ENCODE assay signal across 8 cellular contexts in genomic region chr1:175154595-175155472, GRCh38. TPM values are rescaled to one million over a fixed set of nuclear protein-coding genes. Genes with fewer than 3 reads are reported as not detected.
DNase-seq lines count a peak whose midpoint lies in the region; TF ChIP-seq lines count a peak whose summit lies in the region.

No MANE protein-coding gene starts in this region.

- H3K9ac ChIP-seq in KMS-11: no peak overlapping the region

- no peaks in the 10 kb centered on the region for H4K20me1 ChIP-seq in KMS-11 (ENCODE audit: insufficient read depth)

- H3K36me3 Mint-ChIP-seq in progenitor cell of endocrine pancreas (ENCODE audit: insufficient read depth): no peaks in the 10 kb centered on the region

- TF ChIP-seq POLR2A in vagina (IDR thresholded peaks at IDR 0.05): no peak

- H3K9me3 Mint-ChIP-seq in progenitor cell of endocrine pancreas (ENCODE audit: low read depth): no peaks in the 10 kb centered on the region

- H3K27me3 ChIP-seq in KMS-11 (ENCODE audit: insufficient read depth, low read depth) (no peaks in the 10 kb centered on the region), vagina (no peaks in the 10 kb centered on the region)

- no peak overlapping the region for H3K4me3 ChIP-seq in KMS-11 (IDR thresholded peaks at IDR 0.05; ENCODE audit: insufficient read depth, low read depth, low read length)
- no peak overlapping the region for H3K4me3 ChIP-seq in vagina

- no peaks in the 10 kb centered on the region for H3K79me2 ChIP-seq in KMS-11 (ENCODE audit: insufficient read depth, low read depth)

- H3K4me2 ChIP-seq in KMS-11: peak overlapping the region; percentile 38

- H3K4me1 Mint-ChIP-seq in progenitor cell of endocrine pancreas (ENCODE audit: low read depth): peaks cover 2% of the 10 kb centered on the region

- DNase-seq in NCI-H510A treated with DMSO at 0.1 percent for 48 hours (lab: John Stamatoyannopoulos, UW): peak; percentile 82
- no peak for DNase-seq in NCI-H510A (lab: John Stamatoyannopoulos, UW)
- DNase-seq in SHP77 treated with DMSO at 0.1 percent for 48 hours (lab: John Stamatoyannopoulos, UW): peak; percentile 30
- peak; percentile 62 for DNase-seq in activated effector memory CD4-positive, alpha-beta T cell treated with Interleukin-2 at 50 U/mL for 16 hours
- DNase-seq in glomerular visceral epithelial cell (ENCODE audit: extremely low spot score): peak; percentile 35
- DNase-seq in progenitor cell of endocrine pancreas (ENCODE audit: low spot score, unreplicated experiment): peak; percentile 34
- DNase-seq in vagina (ENCODE audit: extremely low spot score in 2 of 2): no peak

- H3K4me3 Mint-ChIP-seq in progenitor cell of endocrine pancreas (ENCODE audit: low read depth): no peak overlapping the region

- TF ChIP-seq CTCF in KMS-11 (conservative IDR thresholded peaks at IDR 0.05; ENCODE audit: low read depth, low read length) (peak; percentile 99), progenitor cell of endocrine pancreas (IDR thresholded peaks at IDR 0.05; ENCODE audit: unreplicated experiment) (peak; percentile 87), vagina (IDR thresholded peaks at IDR 0.05) (peak; percentile 87 to 97 (median 96))

- H3K27ac Mint-ChIP-seq in progenitor cell of endocrine pancreas: no peak overlapping the region

- peaks cover 28% of the 10 kb centered on the region for H3K4me1 ChIP-seq in KMS-11 (ENCODE audit: low read depth, poor library complexity, severe bottlenecking)
- H3K4me1 ChIP-seq in vagina: no peaks in the 10 kb centered on the region

- H3K36me3 ChIP-seq in KMS-11 (ENCODE audit: insufficient read depth): no peaks in the 10 kb centered on the region
- H3K36me3 ChIP-seq in vagina: peaks cover 0 to 1% of the 10 kb centered on the region in 2 donors

- H2AFZ ChIP-seq in KMS-11 (ENCODE audit: low read depth): peak overlapping the region; percentile 20; the same call in 1 of the 2 replicates

- H3K27ac ChIP-seq in KMS-11 (no peak overlapping the region; the same call in 1 of the 2 replicates), vagina (no peak overlapping the region)

- intact Hi-C loops in vagina (cut with DNase I): loop anchor here (10.0 kb wide), 2 partner anchors 70 to 1690 kb away; no protein-coding TSS in a partner anchor

- no peaks in the 10 kb centered on the region for H3K9me3 ChIP-seq in vagina

- peaks cover 69% of the 10 kb centered on the region for H3K27me3 Mint-ChIP-seq in progenitor cell of endocrine pancreas

RNA-seq across cellular contexts. Expression of gene KIAA0040, which starts 37.7 kb away (rescaled TPM):
- total RNA-seq in progenitor cell of endocrine pancreas (2.4 and 2.8 TPM in 2 replicates), vagina (38.5 TPM)

Comparison
In these comparisons a context has a peak if more than half of its experiments do, and no peak if none do; other contexts are left out.
1. DNase-seq: peak in NCI-H510A treated with DMSO at 0.1 percent for 48 hours (single experiment), SHP77 treated with DMSO at 0.1 percent for 48 hours (single experiment), activated effector memory CD4-positive, alpha-beta T cell treated with Interleukin-2 at 50 U/mL for 16 hours (single experiment), glomerular visceral epithelial cell (single experiment) and progenitor cell of endocrine pancreas (single experiment); none in NCI-H510A (single experiment) and vagina (0 of 2).
2. RNA of gene KIAA0040, which starts 37.7 kb away (total RNA-seq): 38.5 TPM in vagina (single experiment); 2.4 to 2.8 TPM in progenitor cell of endocrine pancreas; every median in the first group is over 10 times any median in the second.
3. Peak in every context shown above with its lines, with median percentiles within 50 percentile points of each other: CTCF ChIP-seq.